In genomic region chr19:29690842-29691241, GRCh38 we compare ENCODE assay signal across 9 cellular contexts. TPM values are rescaled to one million over a fixed set of nuclear protein-coding genes. Genes with fewer than 3 reads are reported as not detected.
DNase-seq lines count a peak whose midpoint lies in the region; ATAC-seq and TF ChIP-seq lines count a peak whose summit lies in the region.
"Had no signal": no experiment of that assay in that cellular context is flagged by ENCODE, and none has a peak within 500 bp of the region (broad histone marks: within the 10 kb centered on the region; RNA-seq: fewer than 3 reads in every experiment).

No MANE protein-coding gene starts in this region.

- H3T11ph ChIP-seq in H9 (ENCODE audit: low read length): no peak overlapping the region

- H3K4ac ChIP-seq in H9 (ENCODE audit: low read depth, low read length): no peak overlapping the region

- H2BK120ac ChIP-seq in H9 (ENCODE audit: low read depth, low read length, poor library complexity, severe bottlenecking): no peak overlapping the region

- H2AFZ ChIP-seq in H9 (ENCODE audit: low read length): no peak overlapping the region

- H3K36me3 Mint-ChIP-seq in CD8-positive, alpha-beta T cell: no peaks in the 10 kb centered on the region
- H3K36me3 Mint-ChIP-seq in H9 (ENCODE audit: insufficient read depth in 1 of 3, low read depth in 3 of 3) (peaks cover 0 to 4% (median 4%) of the 10 kb centered on the region in 3 experiments; a peak in 3 of 7 replicates), memory B cell (peaks cover 4% of the 10 kb centered on the region)

- no peak overlapping the region for H2BK5ac ChIP-seq in H9 (ENCODE audit: insufficient read length, low read length)

- H3K27me3 ChIP-seq in CD8-positive, alpha-beta T cell (ENCODE audit: insufficient read depth, low read length): no peaks in the 10 kb centered on the region
- H3K27me3 ChIP-seq in H9 (ENCODE audit: insufficient read depth, low read length): no peaks in the 10 kb centered on the region
- no peaks in the 10 kb centered on the region for H3K27me3 ChIP-seq in ovary

- H3K9me3 Mint-ChIP-seq in CD8-positive, alpha-beta T cell: no peaks in the 10 kb centered on the region
- H3K9me3 Mint-ChIP-seq in H9 (peaks cover 4 to 18% of the 10 kb centered on the region in 2 experiments; a peak in 4 of 5 replicates), memory B cell (no peaks in the 10 kb centered on the region)

- H3K14ac ChIP-seq in H9 (ENCODE audit: insufficient read depth, low read length): peak overlapping the region; percentile 37

- no peak overlapping the region for H3K56ac ChIP-seq in H9 (ENCODE audit: insufficient read length, low read depth, low read length)

- peaks cover 23% of the 10 kb centered on the region for H3K4me1 Mint-ChIP-seq in CD8-positive, alpha-beta T cell (ENCODE audit: low read depth)
- H3K4me1 Mint-ChIP-seq in H9 (peaks cover 8 to 12% of the 10 kb centered on the region in 2 experiments), memory B cell (peaks cover 14% of the 10 kb centered on the region)

- no peak overlapping the region for H2BK20ac ChIP-seq in H9 (ENCODE audit: low read depth, low read length, poor library complexity, severe bottlenecking)

- H4K20me1 ChIP-seq in H9 (ENCODE audit: control insufficient read depth, insufficient read depth, insufficient read length): no peaks in the 10 kb centered on the region

- in situ Hi-C loops in astrocyte of the cerebellum (cut with HindIII; ENCODE audit: low sequenced_read_pairs): no loop called here

- H3K27me3 Mint-ChIP-seq in CD8-positive, alpha-beta T cell (ENCODE audit: low read depth): no peaks in the 10 kb centered on the region
- H3K27me3 Mint-ChIP-seq in H9 (ENCODE audit: low read depth) (peaks cover 1% of the 10 kb centered on the region; the same call in 1 of the 2 replicates), memory B cell (peaks cover 2% of the 10 kb centered on the region)

- H3K18ac ChIP-seq in H9 (ENCODE audit: insufficient read length, low read depth, low read length): no peak overlapping the region

- no peaks in the 10 kb centered on the region for H3K9me3 ChIP-seq in CD8-positive, alpha-beta T cell (ENCODE audit: low read length)
- H3K9me3 ChIP-seq in H9 (ENCODE audit: control insufficient read depth, low read depth, low read length): no peaks in the 10 kb centered on the region
- no peaks in the 10 kb centered on the region for H3K9me3 ChIP-seq in ovary

- H3K4me1 ChIP-seq in CD8-positive, alpha-beta T cell (ENCODE audit: insufficient read depth, low read length): peaks cover 23% of the 10 kb centered on the region
- H3K4me1 ChIP-seq in H9 (ENCODE audit: insufficient read depth, low read length) (peaks cover 2% of the 10 kb centered on the region; the same call in 1 of the 2 replicates), ovary (ENCODE audit: insufficient read depth) (no peaks in the 10 kb centered on the region)

- H3K79me1 ChIP-seq in H9 (ENCODE audit: insufficient read depth, low read depth, low read length, poor library complexity, severe bottlenecking): no peaks in the 10 kb centered on the region

- peak; percentile 50 for TF ChIP-seq CTCF in CD8-positive, alpha-beta T cell (IDR thresholded peaks at IDR 0.05)
- TF ChIP-seq CTCF in H9 (conservative IDR thresholded peaks at IDR 0.05): peak; percentile 74
- TF ChIP-seq CTCF in astrocyte of the cerebellum (IDR thresholded peaks at IDR 0.05; ENCODE audit: low read depth, low read length, missing control alignments): peak; percentile 19
- peak in 1 of 3 donors; percentile 19 for TF ChIP-seq CTCF in ovary (IDR thresholded peaks at IDR 0.05)

- peak in 5 of 7 experiments; percentile 42 to 77 (median 55) for DNase-seq in CD8-positive, alpha-beta T cell
- DNase-seq in H9 (peak; percentile 74), RPMI7951 (ENCODE audit: low read depth) (peak; percentile 77), astrocyte of the cerebellum (ENCODE audit: low read depth) (no peak), memory B cell (ENCODE audit: low spot score in 2 of 2) (no peak), ovary (no peak)

- H3K36me3 ChIP-seq in CD8-positive, alpha-beta T cell (ENCODE audit: insufficient read depth, low read length): no peaks in the 10 kb centered on the region
- H3K36me3 ChIP-seq in ovary: no peaks in the 10 kb centered on the region

- POLR2A ChIA-PET in CD8-positive, alpha-beta T cell (lab: Charles Lee): interaction anchor here (0.6 to 1.7 kb wide), 5 partner anchors 22 to 159 kb away, joined by 3 to 6 read pairs (median 3); partner anchors contain the start of genes PLEKHF1 and POP4

- no peak overlapping the region for H2AK5ac ChIP-seq in H9 (ENCODE audit: insufficient read length, low read length)

- H2BK15ac ChIP-seq in H9 (ENCODE audit: low read depth, low read length): no peak overlapping the region

- intact Hi-C loops in CD8-positive, alpha-beta T cell (cut with DNase I, micrococcal nuclease): loop anchor here (1.0 to 5.0 kb wide), 5 partner anchors 18 to 224 kb away; partner anchors contain the start of gene PLEKHF1 (in 1 of the 2)
- intact Hi-C loops in ovary (cut with DNase I): no loop called here

- no peaks in the 10 kb centered on the region for H3K23me2 ChIP-seq in H9 (ENCODE audit: insufficient read length, low read depth, low read length, poor library complexity, severe bottlenecking)

- H2BK12ac ChIP-seq in H9 (ENCODE audit: insufficient read length, low read depth, low read length): no peak overlapping the region

- WGBS in H9 (ENCODE audit: extremely low coverage, insufficient read length, low lambda C conversion rate): no CpG with 5 or more reads among the region's 2 CpGs
- 54 to 65% (median 61%) methylated on average over 2 of the region's 2 CpGs for WGBS in ovary, 3 donors

- peak; percentile 78 for ATAC-seq in CD8-positive, alpha-beta T cell
- peak; percentile 43 for ATAC-seq in memory B cell (ENCODE audit: low read depth)
- ATAC-seq in HG02642 (IDR thresholded peaks at IDR 0.05; ENCODE audit: poor library complexity, unreplicated experiment): no peak
- ATAC-seq in HG03460 (IDR thresholded peaks at IDR 0.05; ENCODE audit: unreplicated experiment): no peak

- CTCF ChIA-PET in CD8-positive, alpha-beta T cell (lab: Charles Lee): interaction anchor here (0.6 to 12.9 kb wide), 19 partner anchors 10 to 167 kb away, joined by 3 to 387 read pairs (median 4); partner anchors contain the start of genes C19orf12, PLEKHF1 and POP4

- H3K4me2 ChIP-seq in H9 (ENCODE audit: insufficient read depth, insufficient read length, low read length): no peak overlapping the region
- H3K4me2 ChIP-seq: KMS-11 had no signal

- H4K91ac ChIP-seq in H9 (ENCODE audit: insufficient read length, low read depth, low read length): no peak overlapping the region

- no peak overlapping the region for H4K8ac ChIP-seq in H9 (replicated peaks; ENCODE audit: insufficient read length, low read depth, low read length)

- no peak overlapping the region for H3K27ac ChIP-seq in CD8-positive, alpha-beta T cell (ENCODE audit: low read depth, low read length)
- H3K27ac ChIP-seq in H9 (ENCODE audit: insufficient read length, low read depth, low read length) (no peak overlapping the region), ovary (no peak overlapping the region)
- H3K27ac ChIP-seq: KMS-11 had no signal

- H3K9ac ChIP-seq in H9 (ENCODE audit: extremely low read depth, insufficient read length, low read length): no peak overlapping the region
- H3K9ac ChIP-seq: KMS-11 had no signal

- no peak overlapping the region for H3K4me3 Mint-ChIP-seq in CD8-positive, alpha-beta T cell
- no peak overlapping the region for H3K4me3 Mint-ChIP-seq in H9
- no peak overlapping the region for H3K4me3 Mint-ChIP-seq in memory B cell

- no peak overlapping the region for H4K5ac ChIP-seq in H9 (ENCODE audit: insufficient read length, low read depth, low read length)

- H3K23ac ChIP-seq in H9 (ENCODE audit: insufficient read length, low read depth, low read length): no peak overlapping the region

- peak overlapping the region; percentile 27 for H3K27ac Mint-ChIP-seq in CD8-positive, alpha-beta T cell
- H3K27ac Mint-ChIP-seq in H9 (peak overlapping the region in 2 of 3 experiments; percentile 35 to 56; a peak in 2 of 7 replicates), memory B cell (no peak overlapping the region)

- no peak for TF ChIP-seq EP300 in ovary (IDR thresholded peaks at IDR 0.05)

- TF ChIP-seq POLR2A in ovary (IDR thresholded peaks at IDR 0.05): no peak

- H3K79me2 ChIP-seq in H9 (ENCODE audit: insufficient read depth, low read length): no peaks in the 10 kb centered on the region

- no peak overlapping the region for H3K4me3 ChIP-seq in CD8-positive, alpha-beta T cell (ENCODE audit: low read depth, low read length)
- H3K4me3 ChIP-seq in astrocyte of the cerebellum (ENCODE audit: low read depth, low read length) (no peak overlapping the region), ovary (no peak overlapping the region)

RNA-seq across cellular contexts. Expression of gene C19orf12, which starts 24.2 kb away (rescaled TPM):
- total RNA-seq in CD8-positive, alpha-beta T cell: 1 to 10 TPM; 7.0 to 8.9 TPM
- total RNA-seq in H9 (2021): 17.2 and 17.5 TPM in 2 replicates
- total RNA-seq in RPMI7951 (2014; rRNA removed; shearing (Covaris generic)): 32.8 and 33.0 TPM in 2 replicates
- 10 to 100 TPM; 23.4 to 33.6 (median 25.3) TPM for total RNA-seq in ovary
- polyA plus RNA-seq in ovary: 10 to 100 TPM; 15.6 to 16.7 TPM

RNA-seq across cellular contexts. Expression of gene PLEKHF1, which starts 25.6 kb away (rescaled TPM):
- total RNA-seq in CD8-positive, alpha-beta T cell: 10 to 100 TPM; 33.7 to 34.1 TPM
- total RNA-seq in H9 (2021) (4.9 and 5.0 TPM in 2 replicates), ovary (10 to 100 TPM in 6 of 7 donors, 1 to 10 TPM in 1; 9.3 to 19.1 (median 13.8) TPM)
- total RNA-seq in RPMI7951 (2014; rRNA removed; shearing (Covaris generic)): 12.9 and 14.3 TPM in 2 replicates
- polyA plus RNA-seq in ovary: 10 to 100 TPM in 1 of 2 donors, under 1 TPM in 1; 0.92 to 12.5 TPM

Comparison
In these comparisons a context has a peak if more than half of its experiments do, and no peak if none do; other contexts are left out.
1. ATAC-seq: peak in CD8-positive, alpha-beta T cell (single experiment) and memory B cell (single experiment); none in HG02642 (single experiment) and HG03460 (single experiment).
2. DNase-seq: peak in CD8-positive, alpha-beta T cell (5 of 7), H9 (single experiment) and RPMI7951 (single experiment); none in astrocyte of the cerebellum (single experiment), memory B cell (0 of 2) and ovary (0 of 5).
3. intact Hi-C loops: an anchor here in CD8-positive, alpha-beta T cell (1.0 to 5.0 kb wide); none called in ovary.